Comparison of ENCODE assay signal across 8 cellular contexts in the genomic region with DNA sequence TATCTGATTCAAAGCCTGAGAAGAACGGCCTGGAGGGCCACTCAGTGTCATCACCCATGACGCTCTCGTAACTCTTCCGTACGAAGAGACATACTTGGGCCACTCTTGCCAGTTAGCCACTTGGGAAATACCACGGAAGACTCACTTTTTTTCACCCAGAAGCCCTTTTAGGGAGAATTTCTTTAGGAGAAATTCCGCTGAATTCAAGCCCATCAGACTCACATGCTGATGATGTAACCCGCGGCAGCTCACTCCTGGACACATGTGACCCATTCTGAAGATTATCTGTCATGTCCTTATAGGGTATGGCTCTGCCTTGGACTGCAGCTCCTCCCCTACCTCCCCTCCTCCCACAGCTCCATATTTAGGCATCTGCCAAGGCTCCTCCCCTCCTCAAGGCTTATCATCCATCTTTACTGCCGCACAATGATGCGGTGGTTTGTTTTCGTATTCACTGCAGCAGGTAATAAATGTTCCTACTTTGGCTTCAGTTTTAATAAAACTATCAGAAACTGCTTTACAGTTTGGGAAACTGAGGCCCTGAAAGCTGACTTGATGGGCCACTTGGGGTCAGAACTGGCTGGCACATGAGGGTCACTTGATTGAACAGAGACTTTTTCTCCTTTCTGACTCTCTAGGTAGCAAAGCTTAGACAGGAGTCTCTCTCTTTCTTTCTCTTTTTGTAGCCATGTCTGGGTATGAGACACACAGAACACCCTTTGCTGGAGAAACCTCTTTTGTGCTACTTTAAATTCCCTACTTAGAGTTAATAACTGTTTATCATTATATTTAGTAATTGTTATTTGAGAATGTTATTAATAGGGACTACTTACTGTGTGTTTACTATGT. TPM values are rescaled to one million over a fixed set of nuclear protein-coding genes. Genes with fewer than 3 reads are reported as not detected.
DNase-seq lines count a peak whose midpoint lies in the region; ATAC-seq and TF ChIP-seq lines count a peak whose summit lies in the region.
"Had no signal": no experiment of that assay in that cellular context is flagged by ENCODE, and none has a peak within 500 bp of the region (broad histone marks: within the 10 kb centered on the region; RNA-seq: fewer than 3 reads in every experiment).

No MANE protein-coding gene starts in this region.

- H3K27ac Mint-ChIP-seq in activated CD8-positive, alpha-beta T cell treated with anti-CD3 and anti-CD28 coated beads, Interleukin-2, amount 10 ng/mL, durations not matched to agents 7 days and 5 days: peak overlapping the region; percentile 96
- H3K27ac Mint-ChIP-seq in stimulated activated effector memory CD8-positive, alpha-beta T cell treated with anti-CD3 and anti-CD28 coated beads, Interleukin-12 subunit alpha, Interleukin-12 subunit beta, amount 100 ng/mL, for 72 hours: peak overlapping the region; percentile 93

- DNase-seq in MV-4-11 (lab: John Stamatoyannopoulos, UW) (peak; percentile 61), iPS-NIHi11 (ENCODE audit: low spot score) (peak; percentile 44), vagina (ENCODE audit: extremely low spot score in 2 of 2) (no peak), NCI-H226 (no peak)
- peak; percentile 92 for DNase-seq in activated CD8-positive, alpha-beta T cell treated with anti-CD3 and anti-CD28 coated beads, Interleukin-2, amount 10 ng/mL, durations not matched to agents 7 days and 5 days
- DNase-seq in stimulated activated effector memory CD8-positive, alpha-beta T cell treated with anti-CD3 and anti-CD28 coated beads, Interleukin-12 subunit alpha, Interleukin-12 subunit beta, amount 100 ng/mL, for 72 hours (ENCODE audit: low spot score in 2 of 2): peak in 1 of 2 donors; percentile 82

- H3K4me3 ChIP-seq in vagina: no peak overlapping the region

- no peak overlapping the region for H3K27ac ChIP-seq in vagina

- H3K4me1 Mint-ChIP-seq in activated CD8-positive, alpha-beta T cell treated with anti-CD3 and anti-CD28 coated beads, Interleukin-2, amount 10 ng/mL, durations not matched to agents 7 days and 5 days (ENCODE audit: low read depth): peaks cover 89% of the 10 kb centered on the region
- H3K4me1 Mint-ChIP-seq in stimulated activated effector memory CD8-positive, alpha-beta T cell treated with anti-CD3 and anti-CD28 coated beads, Interleukin-12 subunit alpha, Interleukin-12 subunit beta, amount 100 ng/mL, for 72 hours: peaks cover 65% of the 10 kb centered on the region

- H3K36me3 Mint-ChIP-seq in activated CD8-positive, alpha-beta T cell treated with anti-CD3 and anti-CD28 coated beads, Interleukin-2, amount 10 ng/mL, durations not matched to agents 7 days and 5 days (ENCODE audit: low read depth): peaks cover 92% of the 10 kb centered on the region
- peaks cover 100% of the 10 kb centered on the region for H3K36me3 Mint-ChIP-seq in stimulated activated effector memory CD8-positive, alpha-beta T cell treated with anti-CD3 and anti-CD28 coated beads, Interleukin-12 subunit alpha, Interleukin-12 subunit beta, amount 100 ng/mL, for 72 hours

- no peaks in the 10 kb centered on the region for H3K27me3 Mint-ChIP-seq in activated CD8-positive, alpha-beta T cell treated with anti-CD3 and anti-CD28 coated beads, Interleukin-2, amount 10 ng/mL, durations not matched to agents 7 days and 5 days (ENCODE audit: low read depth)

- CTCF ChIA-PET in activated CD8-positive, alpha-beta T cell treated with anti-CD3 and anti-CD28 coated beads, Interleukin-2, amount 10 ng/mL, durations not matched to agents 7 days and 5 days (lab: Charles Lee): interaction anchor here (1.0 to 4.9 kb wide), 12 partner anchors 9 to 182 kb away, joined by 3 to 37 read pairs (median 6); a partner anchor contains a TSS

- POLR2A ChIA-PET in activated CD8-positive, alpha-beta T cell treated with anti-CD3 and anti-CD28 coated beads, Interleukin-2, amount 10 ng/mL, durations not matched to agents 7 days and 5 days (lab: Charles Lee): interaction anchor here (0.6 to 4.3 kb wide), 17 partner anchors 8 to 1170 kb away, joined by 3 to 18 read pairs (median 4); a partner anchor contains a TSS

- intact Hi-C loops in vagina (cut with DNase I): no loop called here

- peaks cover 7% of the 10 kb centered on the region for H3K4me1 ChIP-seq in vagina

- H3K9me3 Mint-ChIP-seq in activated CD8-positive, alpha-beta T cell treated with anti-CD3 and anti-CD28 coated beads, Interleukin-2, amount 10 ng/mL, durations not matched to agents 7 days and 5 days (ENCODE audit: insufficient read depth): no peaks in the 10 kb centered on the region
- no peaks in the 10 kb centered on the region for H3K9me3 Mint-ChIP-seq in stimulated activated effector memory CD8-positive, alpha-beta T cell treated with anti-CD3 and anti-CD28 coated beads, Interleukin-12 subunit alpha, Interleukin-12 subunit beta, amount 100 ng/mL, for 72 hours

- H3K27me3 ChIP-seq in vagina: no peaks in the 10 kb centered on the region

- no peaks in the 10 kb centered on the region for H3K36me3 ChIP-seq in vagina

- no peak for TF ChIP-seq POLR2A in vagina (IDR thresholded peaks at IDR 0.05)

- H3K9me3 ChIP-seq in vagina: no peaks in the 10 kb centered on the region

- no peak for TF ChIP-seq CTCF in vagina (IDR thresholded peaks at IDR 0.05)

- peak overlapping the region; percentile 71 for H3K4me3 Mint-ChIP-seq in activated CD8-positive, alpha-beta T cell treated with anti-CD3 and anti-CD28 coated beads, Interleukin-2, amount 10 ng/mL, durations not matched to agents 7 days and 5 days
- peak overlapping the region; percentile 66 for H3K4me3 Mint-ChIP-seq in stimulated activated effector memory CD8-positive, alpha-beta T cell treated with anti-CD3 and anti-CD28 coated beads, Interleukin-12 subunit alpha, Interleukin-12 subunit beta, amount 100 ng/mL, for 72 hours

- peak; percentile 91 for ATAC-seq in activated CD8-positive, alpha-beta T cell treated with anti-CD3 and anti-CD28 coated beads, Interleukin-2, amount 10 ng/mL, durations not matched to agents 7 days and 5 days
- ATAC-seq in stimulated activated effector memory CD8-positive, alpha-beta T cell treated with anti-CD3 and anti-CD28 coated beads, Interleukin-12 subunit alpha, Interleukin-12 subunit beta, amount 100 ng/mL, for 72 hours: peak; percentile 98
- no peak for ATAC-seq in GM18511 (IDR thresholded peaks at IDR 0.05; ENCODE audit: unreplicated experiment)

RNA-seq across cellular contexts. Expression of a gene that starts 42.1 kb away (rescaled TPM):
- total RNA-seq in activated CD8-positive, alpha-beta T cell treated with anti-CD3 and anti-CD28 coated beads, Interleukin-2, amount 10 ng/mL, durations not matched to agents 7 days and 5 days: 100 to 1,000 TPM; 147 to 159 TPM
- 2.9 TPM for total RNA-seq in vagina
- total RNA-seq: fibroblast of villous mesenchyme had no signal

Comparison
In these comparisons a context has a peak if more than half of its experiments do, and no peak if none do; other contexts are left out.
1. DNase-seq: peak in MV-4-11 (single experiment), activated CD8-positive, alpha-beta T cell treated with anti-CD3 and anti-CD28 coated beads, Interleukin-2, amount 10 ng/mL, durations not matched to agents 7 days and 5 days (single experiment) and iPS-NIHi11 (single experiment); none in vagina (0 of 2) and NCI-H226 (single experiment).
2. RNA of a gene that starts 42.1 kb away (total RNA-seq): 147 to 159 TPM in activated CD8-positive, alpha-beta T cell treated with anti-CD3 and anti-CD28 coated beads, Interleukin-2, amount 10 ng/mL, durations not matched to agents 7 days and 5 days; 2.9 TPM in vagina (single experiment); every median in the first group is over 10 times any median in the second.